22 cellular contexts compared by ENCODE assay signal in the genomic region with DNA sequence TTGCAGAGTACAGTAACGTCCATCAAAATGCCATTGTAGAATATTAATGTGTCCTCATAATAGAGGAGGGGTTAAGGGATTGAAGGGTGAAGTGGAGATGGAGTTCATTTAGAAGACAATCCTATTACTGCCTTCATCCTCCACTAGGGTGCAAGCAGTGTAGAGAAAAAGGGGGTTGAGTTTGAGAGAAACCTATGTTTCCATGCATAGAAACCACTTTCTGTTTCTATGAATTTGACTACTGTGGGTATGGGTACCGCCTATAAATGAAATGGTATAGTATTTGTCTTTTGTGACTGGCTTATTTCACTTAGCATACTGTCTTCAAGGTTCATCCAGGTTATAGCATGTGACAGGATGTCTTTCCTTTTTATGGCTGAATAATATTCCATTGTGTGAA.
"Had no signal": no experiment of that assay in that cellular context is flagged by ENCODE, and none has a peak within 500 bp of the region (broad histone marks: within the 10 kb centered on the region; RNA-seq: fewer than 3 reads in every experiment).

No MANE protein-coding gene starts in this region.

- H3K9me3 ChIP-seq: esophagus squamous epithelium, gastroesophageal sphincter, ovary, suprapubic skin, thyroid gland, upper lobe of left lung, uterus had no signal

- DNase-seq: effector memory CD4-positive, alpha-beta T cell; esophagus squamous epithelium; foreskin fibroblast; glutamatergic neuron; islet precursor cell; midbrain; nucleus accumbens; ovary; right cardiac atrium; small intestine; stimulated activated CD4-positive, alpha-beta T cell treated with anti-CD3 and anti-CD28 coated beads, Interleukin-12 subunit alpha, Interleukin-12 subunit beta, amount 100 ng/mL, for 4 hours; stimulated activated naive CD4-positive, alpha-beta T cell; thyroid gland; upper lobe of left lung; uterus had no signal

- H3K27me3 ChIP-seq: esophagus squamous epithelium, gastroesophageal sphincter, neural progenitor cell, ovary, suprapubic skin, thyroid gland, upper lobe of left lung, uterus had no signal

- H3K4me1 ChIP-seq: gastroesophageal sphincter, neural progenitor cell, suprapubic skin, thyroid gland, upper lobe of left lung, uterus had no signal

- H3K4me3 ChIP-seq: esophagus squamous epithelium, gastroesophageal sphincter, neural progenitor cell, ovary, suprapubic skin, thyroid gland, upper lobe of left lung, uterus had no signal

- H3K27ac ChIP-seq: epithelial cell of prostate, gastroesophageal sphincter, neural progenitor cell, ovary, suprapubic skin, thyroid gland, upper lobe of left lung, uterus had no signal

- H3K27me3 Mint-ChIP-seq: natural killer cell treated with Interleukin-12 subunit alpha and Interleukin-12 subunit beta and Interleukin-15 and Interleukin-18, amount 100 ng/mL, for 72 hours; progenitor cell of endocrine pancreas had no signal

- H3K4me3 Mint-ChIP-seq: neural progenitor cell had no signal

- ATAC-seq: gastroesophageal sphincter; left lobe of liver; natural killer cell treated with Interleukin-12 subunit alpha and Interleukin-12 subunit beta and Interleukin-15 and Interleukin-18, amount 100 ng/mL, for 72 hours; right cardiac atrium had no signal

- H3K36me3 ChIP-seq: neural progenitor cell, ovary, thyroid gland, uterus had no signal

- H3K27ac Mint-ChIP-seq: natural killer cell treated with Interleukin-12 subunit alpha and Interleukin-12 subunit beta and Interleukin-15 and Interleukin-18, amount 100 ng/mL, for 72 hours; neural progenitor cell had no signal

- H3K9ac ChIP-seq: neural progenitor cell had no signal
